Comparison of ENCODE assay signal across 1 cellular context in genomic region chr5:138449501-138450239, GRCh38.
TF ChIP-seq lines count a peak whose summit lies in the region.

No MANE protein-coding gene starts in this region.

TF ChIP-seq in HEK293, 187 proteins besides CTCF, POLR2A, EP300 and RAD21 (continued from another document):
- TF ChIP-seq ZBTB6 (tag by site-specific recombination; IDR thresholded peaks at IDR 0.05) (0 out of 2 replicates have a peak, but pooled peaks have one; percentile 14), EGR2 (tag by site-specific recombination; IDR thresholded peaks at IDR 0.05; ENCODE audit: low read depth) (peak; percentile 95), ZNF639 (tag by site-specific recombination; IDR thresholded peaks at IDR 0.05) (0 out of 2 replicates have a peak, but pooled peaks have one; percentile 43), ZNF501 (tag by site-specific recombination; IDR thresholded peaks at IDR 0.05) (0 out of 2 replicates have a peak, but pooled peaks have one; percentile 43), IKZF3 (tag by site-specific recombination; IDR thresholded peaks at IDR 0.05) (peak; percentile 79), YY1 (tag by site-specific recombination; IDR thresholded peaks at IDR 0.05) (no peak), ZNF692 (tag by site-specific recombination; IDR thresholded peaks at IDR 0.05) (peak; percentile 42; the same call in 1 of the 2 replicates), MEIS1 (CRISPR knock-in tag; IDR thresholded peaks at IDR 0.05; ENCODE audit: borderline replicate concordance) (no peak), ZNF362 (tag by site-specific recombination; IDR thresholded peaks at IDR 0.05) (no peak), ZSCAN30 (tag by site-specific recombination; IDR thresholded peaks at IDR 0.05) (peak; percentile 97), ZNF600 (tag by site-specific recombination; IDR thresholded peaks at IDR 0.05) (peak; percentile 98), REPIN1 (tag by site-specific recombination; IDR thresholded peaks at IDR 0.05; ENCODE audit: low read depth) (no peak), SALL2 (tag by site-specific recombination; IDR thresholded peaks at IDR 0.05; ENCODE audit: borderline replicate concordance) (no peak), PBX3 (CRISPR knock-in tag; IDR thresholded peaks at IDR 0.05) (no peak), ZEB2 (tag by site-specific recombination; IDR thresholded peaks at IDR 0.05) (peak; percentile 65; the same call in 1 of the 2 replicates), ZBTB48 (tag by site-specific recombination; IDR thresholded peaks at IDR 0.05) (peak; percentile 57; the same call in 1 of the 2 replicates), ZNF548 (tag by site-specific recombination; IDR thresholded peaks at IDR 0.05) (no peak), ZNF24 (tag by site-specific recombination; IDR thresholded peaks at IDR 0.05) (0 out of 2 replicates have a peak, but pooled peaks have one; percentile 27), ZNF366 (tag by site-specific recombination; conservative IDR thresholded peaks at IDR 0.05) (peak; percentile 21; the same call in 1 of the 2 replicates), ZNF133 (tag by site-specific recombination; IDR thresholded peaks at IDR 0.05) (no peak), ZNF311 (tag by site-specific recombination; IDR thresholded peaks at IDR 0.05; ENCODE audit: borderline replicate concordance) (no peak), ZNF114 (tag by site-specific recombination; IDR thresholded peaks at IDR 0.05) (no peak), ZBTB7A (tag by site-specific recombination; IDR thresholded peaks at IDR 0.05; ENCODE audit: low read depth) (no peak; the same call in 1 of the 2 replicates), REST (tag by site-specific recombination; IDR thresholded peaks at IDR 0.05) (peak; percentile 75), SP7 (tag by site-specific recombination; IDR thresholded peaks at IDR 0.05) (peak; percentile 63; the same call in 1 of the 2 replicates), ZSCAN5A (tag by site-specific recombination; IDR thresholded peaks at IDR 0.05) (no peak), ZFP37 (tag by site-specific recombination; IDR thresholded peaks at IDR 0.05) (peak; percentile 81; the same call in 1 of the 2 replicates), ZNF2 (tag by site-specific recombination; IDR thresholded peaks at IDR 0.05) (peak; percentile 99), ZNF585B (tag by site-specific recombination; IDR thresholded peaks at IDR 0.05) (no peak)
- TF ChIP-seq, protein P1, sequence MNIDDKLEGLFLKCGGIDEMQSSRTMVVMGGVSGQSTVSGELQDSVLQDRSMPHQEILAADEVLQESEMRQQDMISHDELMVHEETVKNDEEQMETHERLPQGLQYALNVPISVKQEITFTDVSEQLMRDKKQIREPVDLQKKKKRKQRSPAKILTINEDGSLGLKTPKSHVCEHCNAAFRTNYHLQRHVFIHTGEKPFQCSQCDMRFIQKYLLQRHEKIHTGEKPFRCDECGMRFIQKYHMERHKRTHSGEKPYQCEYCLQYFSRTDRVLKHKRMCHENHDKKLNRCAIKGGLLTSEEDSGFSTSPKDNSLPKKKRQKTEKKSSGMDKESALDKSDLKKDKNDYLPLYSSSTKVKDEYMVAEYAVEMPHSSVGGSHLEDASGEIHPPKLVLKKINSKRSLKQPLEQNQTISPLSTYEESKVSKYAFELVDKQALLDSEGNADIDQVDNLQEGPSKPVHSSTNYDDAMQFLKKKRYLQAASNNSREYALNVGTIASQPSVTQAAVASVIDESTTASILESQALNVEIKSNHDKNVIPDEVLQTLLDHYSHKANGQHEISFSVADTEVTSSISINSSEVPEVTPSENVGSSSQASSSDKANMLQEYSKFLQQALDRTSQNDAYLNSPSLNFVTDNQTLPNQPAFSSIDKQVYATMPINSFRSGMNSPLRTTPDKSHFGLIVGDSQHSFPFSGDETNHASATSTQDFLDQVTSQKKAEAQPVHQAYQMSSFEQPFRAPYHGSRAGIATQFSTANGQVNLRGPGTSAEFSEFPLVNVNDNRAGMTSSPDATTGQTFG (tag by site-specific recombination; IDR thresholded peaks at IDR 0.05; ENCODE audit: borderline replicate concordance): no peak
- TF ChIP-seq, protein P2, sequence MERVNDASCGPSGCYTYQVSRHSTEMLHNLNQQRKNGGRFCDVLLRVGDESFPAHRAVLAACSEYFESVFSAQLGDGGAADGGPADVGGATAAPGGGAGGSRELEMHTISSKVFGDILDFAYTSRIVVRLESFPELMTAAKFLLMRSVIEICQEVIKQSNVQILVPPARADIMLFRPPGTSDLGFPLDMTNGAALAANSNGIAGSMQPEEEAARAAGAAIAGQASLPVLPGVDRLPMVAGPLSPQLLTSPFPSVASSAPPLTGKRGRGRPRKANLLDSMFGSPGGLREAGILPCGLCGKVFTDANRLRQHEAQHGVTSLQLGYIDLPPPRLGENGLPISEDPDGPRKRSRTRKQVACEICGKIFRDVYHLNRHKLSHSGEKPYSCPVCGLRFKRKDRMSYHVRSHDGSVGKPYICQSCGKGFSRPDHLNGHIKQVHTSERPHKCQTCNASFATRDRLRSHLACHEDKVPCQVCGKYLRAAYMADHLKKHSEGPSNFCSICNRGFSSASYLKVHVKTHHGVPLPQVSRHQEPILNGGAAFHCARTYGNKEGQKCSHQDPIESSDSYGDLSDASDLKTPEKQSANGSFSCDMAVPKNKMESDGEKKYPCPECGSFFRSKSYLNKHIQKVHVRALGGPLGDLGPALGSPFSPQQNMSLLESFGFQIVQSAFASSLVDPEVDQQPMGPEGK (tag by site-specific recombination; IDR thresholded peaks at IDR 0.05): peak; percentile 27; the same call in 1 of the 2 replicates
- TF ChIP-seq, protein P3, sequence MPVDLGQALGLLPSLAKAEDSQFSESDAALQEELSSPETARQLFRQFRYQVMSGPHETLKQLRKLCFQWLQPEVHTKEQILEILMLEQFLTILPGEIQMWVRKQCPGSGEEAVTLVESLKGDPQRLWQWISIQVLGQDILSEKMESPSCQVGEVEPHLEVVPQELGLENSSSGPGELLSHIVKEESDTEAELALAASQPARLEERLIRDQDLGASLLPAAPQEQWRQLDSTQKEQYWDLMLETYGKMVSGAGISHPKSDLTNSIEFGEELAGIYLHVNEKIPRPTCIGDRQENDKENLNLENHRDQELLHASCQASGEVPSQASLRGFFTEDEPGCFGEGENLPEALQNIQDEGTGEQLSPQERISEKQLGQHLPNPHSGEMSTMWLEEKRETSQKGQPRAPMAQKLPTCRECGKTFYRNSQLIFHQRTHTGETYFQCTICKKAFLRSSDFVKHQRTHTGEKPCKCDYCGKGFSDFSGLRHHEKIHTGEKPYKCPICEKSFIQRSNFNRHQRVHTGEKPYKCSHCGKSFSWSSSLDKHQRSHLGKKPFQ (tag by site-specific recombination; IDR thresholded peaks at IDR 0.05): no peak
